12 cellular contexts compared by ENCODE assay signal in genomic region chr6:30886897-30887255, GRCh38. TPM values are rescaled to one million over a fixed set of nuclear protein-coding genes. Genes with fewer than 3 reads are reported as not detected.
DNase-seq lines count a peak whose midpoint lies in the region; ATAC-seq and TF ChIP-seq lines count a peak whose summit lies in the region.
"Had no signal": no experiment of that assay in that cellular context is flagged by ENCODE, and none has a peak within 500 bp of the region (broad histone marks: within the 10 kb centered on the region; RNA-seq: fewer than 3 reads in every experiment).

No MANE protein-coding gene starts in this region.

- H2AFZ ChIP-seq in mammary epithelial cell (ENCODE audit: low read depth, low read length): no peak overlapping the region

- CTCF ChIA-PET in mammary epithelial cell (lab: Charles Lee; ENCODE audit: low non-redundant PET): no interaction called here

- H3K27ac Mint-ChIP-seq in activated naive CD8-positive, alpha-beta T cell treated with anti-CD3 and anti-CD28 coated beads, Interleukin-2, amount 10 ng/mL, durations not matched to agents 7 days and 5 days: no peak overlapping the region
- H3K27ac Mint-ChIP-seq in activated naive CD8-positive, alpha-beta T cell treated with anti-CD3 and anti-CD28 coated beads, Interleukin-2, amount 50 U/mL, for 24 hours: no peak overlapping the region

- H4K20me1 ChIP-seq in mammary epithelial cell (ENCODE audit: insufficient read depth, low read length): no peaks in the 10 kb centered on the region

- no peaks in the 10 kb centered on the region for H3K27me3 ChIP-seq in mammary epithelial cell (ENCODE audit: insufficient read depth, low read length)
- H3K27me3 ChIP-seq in muscle layer of duodenum (ENCODE audit: low read depth, low read length): no peaks in the 10 kb centered on the region
- no peaks in the 10 kb centered on the region for H3K27me3 ChIP-seq in tibial nerve
- H3K27me3 ChIP-seq: tibial artery had no signal

- H3K4me1 ChIP-seq in mammary epithelial cell (ENCODE audit: insufficient read depth, low read length) (peaks cover 75% of the 10 kb centered on the region), muscle layer of duodenum (ENCODE audit: control insufficient read depth in 1 of 2, insufficient read depth in 2 of 2, low read length in 2 of 2) (peaks cover 18 to 48% of the 10 kb centered on the region in 2 donors), tibial nerve (peaks cover 0 to 79% (median 55%) of the 10 kb centered on the region in 4 donors)

- in situ Hi-C loops in mammary epithelial cell (cut with MboI; ENCODE audit: low sequenced_read_pairs in 2 of 2): no loop called here

- H3K9me3 Mint-ChIP-seq in activated naive CD8-positive, alpha-beta T cell treated with anti-CD3 and anti-CD28 coated beads, Interleukin-2, amount 10 ng/mL, durations not matched to agents 7 days and 5 days: no peaks in the 10 kb centered on the region
- no peaks in the 10 kb centered on the region for H3K9me3 Mint-ChIP-seq in activated naive CD8-positive, alpha-beta T cell treated with anti-CD3 and anti-CD28 coated beads, Interleukin-2, amount 50 U/mL, for 24 hours

- H3K4me3 ChIP-seq in mammary epithelial cell (replicated peaks in 1 of 3; ENCODE audit: insufficient read depth in 1 of 3, low read depth in 2 of 3, low read length in 3 of 3): peak overlapping the region; percentile 24 to 76 (median 49)
- H3K4me3 ChIP-seq in muscle layer of duodenum (ENCODE audit: low read depth in 1 of 2, low read length in 2 of 2): peak overlapping the region; percentile 63 to 77
- H3K4me3 ChIP-seq in tibial nerve: no peak overlapping the region

- no peak for TF ChIP-seq POLR2A in tibial nerve (IDR thresholded peaks at IDR 0.05)

- intact Hi-C loops in mammary epithelial cell (cut with micrococcal nuclease): no loop called here

- H3K36me3 ChIP-seq in mammary epithelial cell (ENCODE audit: insufficient read depth, low read length) (peaks cover 11% of the 10 kb centered on the region), muscle layer of duodenum (ENCODE audit: control insufficient read depth in 1 of 2, insufficient read depth in 2 of 2, low read length in 2 of 2) (peaks cover 9 to 20% of the 10 kb centered on the region in 2 donors), tibial nerve (peaks cover 0 to 23% (median 3%) of the 10 kb centered on the region in 3 donors)

- H3K36me3 Mint-ChIP-seq in activated naive CD8-positive, alpha-beta T cell treated with anti-CD3 and anti-CD28 coated beads, Interleukin-2, amount 10 ng/mL, durations not matched to agents 7 days and 5 days: no peaks in the 10 kb centered on the region
- peaks cover 3% of the 10 kb centered on the region for H3K36me3 Mint-ChIP-seq in activated naive CD8-positive, alpha-beta T cell treated with anti-CD3 and anti-CD28 coated beads, Interleukin-2, amount 50 U/mL, for 24 hours (ENCODE audit: low read depth)

- H3K79me2 ChIP-seq in mammary epithelial cell (ENCODE audit: insufficient read depth, low read length): peaks cover 82% of the 10 kb centered on the region

- peaks cover 2% of the 10 kb centered on the region for H3K27me3 Mint-ChIP-seq in activated naive CD8-positive, alpha-beta T cell treated with anti-CD3 and anti-CD28 coated beads, Interleukin-2, amount 10 ng/mL, durations not matched to agents 7 days and 5 days
- no peaks in the 10 kb centered on the region for H3K27me3 Mint-ChIP-seq in activated naive CD8-positive, alpha-beta T cell treated with anti-CD3 and anti-CD28 coated beads, Interleukin-2, amount 50 U/mL, for 24 hours

- no peak overlapping the region for H3K4me3 Mint-ChIP-seq in activated naive CD8-positive, alpha-beta T cell treated with anti-CD3 and anti-CD28 coated beads, Interleukin-2, amount 10 ng/mL, durations not matched to agents 7 days and 5 days
- H3K4me3 Mint-ChIP-seq in activated naive CD8-positive, alpha-beta T cell treated with anti-CD3 and anti-CD28 coated beads, Interleukin-2, amount 50 U/mL, for 24 hours: no peak overlapping the region

- dilution Hi-C loops in mammary epithelial cell (cut with HindIII; ENCODE audit: low sequenced_read_pairs): no loop called here

- TF ChIP-seq CTCF in mammary epithelial cell (conservative IDR thresholded peaks at IDR 0.05 in 1 of 2, IDR thresholded peaks at IDR 0.05 in 1 of 2; ENCODE audit: extremely low read depth in 1 of 2, insufficient read depth in 1 of 2, low read depth in 1 of 2, low read length in 2 of 2) (no peak), tibial nerve (IDR thresholded peaks at IDR 0.05) (no peak)

- H3K9me3 ChIP-seq in mammary epithelial cell (replicated peaks; ENCODE audit: insufficient read depth, low read length) (no peaks in the 10 kb centered on the region), muscle layer of duodenum (ENCODE audit: control insufficient read depth in 1 of 2, low read length in 2 of 2) (no peaks in the 10 kb centered on the region), tibial nerve (no peaks in the 10 kb centered on the region)
- H3K9me3 ChIP-seq: tibial artery had no signal

- H3K27ac ChIP-seq in mammary epithelial cell (ENCODE audit: insufficient read depth, low read depth, low read length): peak overlapping the region; percentile 95
- peak overlapping the region; percentile 66 for H3K27ac ChIP-seq in muscle layer of duodenum (ENCODE audit: low read length)
- H3K27ac ChIP-seq in tibial nerve: peak overlapping the region in 3 of 4 donors; percentile 91 to 98 (median 96)

- H3K4me1 Mint-ChIP-seq in activated naive CD8-positive, alpha-beta T cell treated with anti-CD3 and anti-CD28 coated beads, Interleukin-2, amount 10 ng/mL, durations not matched to agents 7 days and 5 days: peaks cover 21% of the 10 kb centered on the region
- H3K4me1 Mint-ChIP-seq in activated naive CD8-positive, alpha-beta T cell treated with anti-CD3 and anti-CD28 coated beads, Interleukin-2, amount 50 U/mL, for 24 hours: peaks cover 34% of the 10 kb centered on the region

- POLR2A ChIA-PET in activated naive CD8-positive, alpha-beta T cell treated with anti-CD3 and anti-CD28 coated beads, Interleukin-2, amount 10 ng/mL, durations not matched to agents 7 days and 5 days (lab: Charles Lee): no interaction called here

- peak overlapping the region; percentile 94 for H3K9ac ChIP-seq in mammary epithelial cell (ENCODE audit: insufficient read depth, low read length)

- no peak for TF ChIP-seq EP300 in tibial nerve (IDR thresholded peaks at IDR 0.05)

- no peak for ATAC-seq in activated naive CD8-positive, alpha-beta T cell treated with anti-CD3 and anti-CD28 coated beads, Interleukin-2, amount 10 ng/mL, durations not matched to agents 7 days and 5 days (ENCODE audit: low read depth)
- ATAC-seq in activated naive CD8-positive, alpha-beta T cell treated with anti-CD3 and anti-CD28 coated beads, Interleukin-2, amount 50 U/mL, for 24 hours: no peak
- ATAC-seq in HG03571 (IDR thresholded peaks at IDR 0.05; ENCODE audit: unreplicated experiment): no peak

- BruUV-seq in mammary epithelial cell (replicated peaks; lab: Mats Ljungman, UMichigan): no TSS peak

- H3K4me2 ChIP-seq in mammary epithelial cell (ENCODE audit: insufficient read depth, low read depth, low read length): peak overlapping the region; percentile 84

- peak; percentile 5 for DNase-seq in activated naive CD8-positive, alpha-beta T cell treated with anti-CD3 and anti-CD28 coated beads, Interleukin-2, amount 10 ng/mL, durations not matched to agents 7 days and 5 days
- no peak for DNase-seq in activated naive CD8-positive, alpha-beta T cell treated with anti-CD3 and anti-CD28 coated beads, Interleukin-2, amount 50 U/mL, for 24 hours
- DNase-seq in mammary epithelial cell: no peak
- no peak for DNase-seq in tibial nerve (ENCODE audit: low spot score in 2 of 2)
- DNase-seq in activated T-cell treated with anti-CD3 and anti-CD28 coated beads for 4 hours: no peak
- no peak for DNase-seq in HUDEP-2 (lab: John Stamatoyannopoulos, UW; ENCODE audit: unreplicated experiment in 76 of 76)
- DNase-seq: OCI-M1; stimulated activated CD4-positive, alpha-beta T cell treated with anti-CD3 and anti-CD28 coated beads, Interleukin-4, amount 100 ng/mL, for 24 hours had no signal

RNA-seq across cellular contexts. Expression of gene DDR1, which starts 2.6 kb away (rescaled TPM):
- total RNA-seq in activated naive CD8-positive, alpha-beta T cell treated with anti-CD3 and anti-CD28 coated beads, Interleukin-2, amount 10 ng/mL, durations not matched to agents 7 days and 5 days: 10 to 100 TPM; 10.9 to 11.3 TPM
- total RNA-seq in mammary epithelial cell (100 to 1,000 TPM; 192 to 315 TPM), tibial nerve (10 to 100 TPM; 36.7 to 60.1 (median 39.8) TPM)
- polyA plus RNA-seq in mammary epithelial cell: 130 TPM
- polyA minus RNA-seq in mammary epithelial cell: 239 TPM

RNA-seq across cellular contexts. Expression of gene GTF2H4, which starts 21.1 kb away (rescaled TPM):
- total RNA-seq in activated naive CD8-positive, alpha-beta T cell treated with anti-CD3 and anti-CD28 coated beads, Interleukin-2, amount 10 ng/mL, durations not matched to agents 7 days and 5 days: 10 to 100 TPM; 26.7 to 36.2 TPM
- total RNA-seq in mammary epithelial cell (10 to 100 TPM; 17.0 to 41.1 TPM), tibial nerve (10 to 100 TPM in 2 of 4 donors, 1 to 10 TPM in 2; 2.2 to 25.2 (median 10.1) TPM)
- 28.8 TPM for polyA plus RNA-seq in mammary epithelial cell
- 22.1 TPM for polyA minus RNA-seq in mammary epithelial cell

RNA-seq across cellular contexts. Expression of gene VARS2, which starts 27.2 kb away (rescaled TPM):
- total RNA-seq in activated naive CD8-positive, alpha-beta T cell treated with anti-CD3 and anti-CD28 coated beads, Interleukin-2, amount 10 ng/mL, durations not matched to agents 7 days and 5 days: 10 to 100 TPM; 38.0 to 43.1 TPM
- total RNA-seq in mammary epithelial cell (10 to 100 TPM; 17.7 to 25.7 TPM), tibial nerve (10 to 100 TPM; 22.6 to 26.2 (median 24.7) TPM)
- polyA plus RNA-seq in mammary epithelial cell: 23.6 TPM
- polyA minus RNA-seq in mammary epithelial cell: 24.7 TPM

RNA-seq across cellular contexts. Expression of gene SFTA2, which starts 45.1 kb away (rescaled TPM):
- not detected for total RNA-seq in activated naive CD8-positive, alpha-beta T cell treated with anti-CD3 and anti-CD28 coated beads, Interleukin-2, amount 10 ng/mL, durations not matched to agents 7 days and 5 days
- total RNA-seq in mammary epithelial cell (not detected), tibial nerve (not detected)
- not detected for polyA plus RNA-seq in mammary epithelial cell
- polyA minus RNA-seq in mammary epithelial cell: not detected
- total RNA-seq: endothelial cell of umbilical vein had no signal
- polyA plus RNA-seq: endothelial cell of umbilical vein had no signal

RNA-seq across cellular contexts. Expression of gene MUCL3, which starts 53.9 kb away (rescaled TPM):
- total RNA-seq in activated naive CD8-positive, alpha-beta T cell treated with anti-CD3 and anti-CD28 coated beads, Interleukin-2, amount 10 ng/mL, durations not matched to agents 7 days and 5 days: not detected
- total RNA-seq in mammary epithelial cell (not detected), tibial nerve (under 1 TPM in 1 of 4 donors, not detected in 3; under 0.01 TPM)
- polyA plus RNA-seq in mammary epithelial cell: 0.03 TPM
- not detected for polyA minus RNA-seq in mammary epithelial cell
- total RNA-seq: endothelial cell of umbilical vein had no signal
- polyA plus RNA-seq: endothelial cell of umbilical vein had no signal

Comparison
In these comparisons a context has a peak if more than half of its experiments do, and no peak if none do; other contexts are left out.
1. H3K4me3 ChIP-seq: peak in mammary epithelial cell (3 of 3) and muscle layer of duodenum (2 of 2); none in tibial nerve (0 of 4).
2. Peak in every context shown above with its lines, with median percentiles within 50 percentile points of each other: H3K27ac ChIP-seq.